In genomic region chr7:140311128-140311527, GRCh38 we compare ENCODE assay signal across 1 cellular context.
A peak's percentile ranks its signal among the peaks of the same experiment; 100 is the strongest.
TF ChIP-seq lines count a peak whose summit lies in the region.

No MANE protein-coding gene starts in this region.

TF ChIP-seq in HepG2, 621 proteins besides CTCF, POLR2A, EP300 and RAD21 (continued from another document):
- peak; percentile 80 for TF ChIP-seq ZNF770 (CRISPR knock-in tag; IDR thresholded peaks at IDR 0.05)
